ENCODE assay signal across 18 cellular contexts in the genomic region with DNA sequence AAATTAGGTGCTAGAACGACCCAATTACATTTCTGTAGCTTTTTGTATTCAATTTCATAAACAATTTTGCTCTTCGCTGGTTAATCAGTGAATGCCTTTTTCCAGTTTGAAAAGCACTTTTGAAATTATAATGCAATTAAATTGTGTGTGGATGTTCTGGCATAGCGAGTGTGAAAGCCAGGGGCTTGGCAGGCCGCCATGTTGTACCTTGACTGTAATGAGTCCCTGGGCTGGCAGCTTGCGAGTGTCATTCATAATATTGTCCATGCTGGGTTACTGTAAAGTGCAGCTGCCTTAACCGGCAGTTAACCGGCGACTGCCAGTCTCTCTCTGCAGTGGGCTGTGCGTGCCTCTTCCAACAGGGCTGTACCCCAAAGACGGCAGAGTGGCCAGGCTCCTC.
DNase-seq lines count a peak whose midpoint lies in the region; TF ChIP-seq lines count a peak whose summit lies in the region.
"Had no signal": no experiment of that assay in that cellular context is flagged by ENCODE, and none has a peak within 500 bp of the region (broad histone marks: within the 10 kb centered on the region; RNA-seq: fewer than 3 reads in every experiment).

No MANE protein-coding gene starts in this region.

- no CpG with 5 or more reads among the region's 10 CpGs for WGBS in mesendoderm (ENCODE audit: extremely low coverage, insufficient coverage, low lambda C conversion rate)
- WGBS in esophagus squamous epithelium, 2 donors: 86 to 93% methylated on average over 6 to 9 of the region's 10 CpGs

- H3K4me3 ChIP-seq in mesendoderm (ENCODE audit: low read length) (no peak overlapping the region), esophagus squamous epithelium (no peak overlapping the region)
- H3K4me3 ChIP-seq: BLaER1, hepatocyte, K562, SJCRH30, tibial artery had no signal

- H3K79me2 ChIP-seq in mesendoderm (ENCODE audit: control insufficient read depth, insufficient read depth, low read length): no peaks in the 10 kb centered on the region

- TF ChIP-seq CTCF in esophagus squamous epithelium (IDR thresholded peaks at IDR 0.05): no peak

- H2BK120ac ChIP-seq in mesendoderm (ENCODE audit: low read depth, low read length): no peak overlapping the region

- no peak overlapping the region for H3K56ac ChIP-seq in mesendoderm (ENCODE audit: low read length)

- H3K4me1 ChIP-seq in mesendoderm (ENCODE audit: control insufficient read depth, low read depth, low read length) (peaks cover 14% of the 10 kb centered on the region), esophagus squamous epithelium (peaks cover 0 to 20% (median 0%) of the 10 kb centered on the region in 3 donors)
- H3K4me1 ChIP-seq: SJCRH30 had no signal

- H3K4me2 ChIP-seq in mesendoderm (ENCODE audit: low read length): no peak overlapping the region
- H3K4me2 ChIP-seq: BLaER1, hepatocyte had no signal

- H3K9ac ChIP-seq in mesendoderm (ENCODE audit: low read length): no peak overlapping the region
- H3K9ac ChIP-seq: BLaER1 had no signal

- no peak overlapping the region for H4K8ac ChIP-seq in mesendoderm (ENCODE audit: low read depth, low read length)

- DNase-seq in NCI-H1417 (lab: John Stamatoyannopoulos, UW): peak; percentile 55 to 90 (median 83)
- no peak for DNase-seq in NCI-H1417 treated with DMSO at 0.1 percent for 48 hours (lab: John Stamatoyannopoulos, UW)
- DNase-seq in NCI-H1694 (lab: John Stamatoyannopoulos, UW): peak; percentile 96
- DNase-seq in NCI-H446 treated with DMSO at 0.1 percent for 48 hours (lab: John Stamatoyannopoulos, UW): peak; percentile 34
- DNase-seq in mesendoderm: no peak
- no peak for DNase-seq in effector CD8-positive, alpha-beta T cell (lab: John Stamatoyannopoulos, UW)
- no peak for DNase-seq in esophagus squamous epithelium (lab: John Stamatoyannopoulos, UW)
- DNase-seq in caudate nucleus (lab: John Stamatoyannopoulos, UW): no peak
- DNase-seq: 8988T; activated CD4-positive, alpha-beta T cell treated with anti-CD3 and anti-CD28 coated beads for 1 hour; activated CD8-positive, alpha-beta memory T cell treated with anti-CD3 and anti-CD28 coated beads, Interleukin-2, amount 10 ng/mL, durations not matched to agents 7 days and 5 days; effector memory CD8-positive, alpha-beta T cell; kidney; SJCRH30; tibial artery had no signal

- H3K79me1 ChIP-seq in mesendoderm (ENCODE audit: low read length): no peaks in the 10 kb centered on the region

- no peak for TF ChIP-seq POLR2A in esophagus squamous epithelium (IDR thresholded peaks at IDR 0.05)

- H3K4ac ChIP-seq in mesendoderm (ENCODE audit: low read depth, low read length): no peak overlapping the region

- H3K23ac ChIP-seq in mesendoderm (ENCODE audit: low read length): peak overlapping the region; percentile 17

- H2AK5ac ChIP-seq in mesendoderm (ENCODE audit: low read length): no peak overlapping the region

- H3K36me3 ChIP-seq in mesendoderm (ENCODE audit: control insufficient read depth, insufficient read depth, low read length) (no peaks in the 10 kb centered on the region), esophagus squamous epithelium (no peaks in the 10 kb centered on the region)
- H3K36me3 ChIP-seq: SJCRH30, tibial artery had no signal

- H3K27me3 ChIP-seq in mesendoderm (ENCODE audit: insufficient read depth, low read length, poor library complexity) (no peaks in the 10 kb centered on the region), esophagus squamous epithelium (no peaks in the 10 kb centered on the region)
- H3K27me3 ChIP-seq: BLaER1, hepatocyte, SJCRH30, tibial artery had no signal

- no peak overlapping the region for H2BK5ac ChIP-seq in mesendoderm (ENCODE audit: low read length)

- H3K18ac ChIP-seq in mesendoderm (ENCODE audit: low read length): no peak overlapping the region

- intact Hi-C loops in esophagus squamous epithelium (cut with DNase I): no loop called here

- no peak overlapping the region for H4K5ac ChIP-seq in mesendoderm (ENCODE audit: low read length)

- H3K27ac ChIP-seq in mesendoderm (ENCODE audit: low read depth, low read length) (no peak overlapping the region), esophagus squamous epithelium (no peak overlapping the region), caudate nucleus (ENCODE audit: low read depth, low read length) (no peak overlapping the region)
- H3K27ac ChIP-seq: hepatocyte, SJCRH30, tibial artery had no signal

- no peak overlapping the region for H2BK15ac ChIP-seq in mesendoderm (replicated peaks; ENCODE audit: low read depth)

- no peaks in the 10 kb centered on the region for H3K9me3 ChIP-seq in esophagus squamous epithelium
- H3K9me3 ChIP-seq: SJCRH30, tibial artery had no signal

Comparison
In these comparisons a context has a peak if more than half of its experiments do, and no peak if none do; other contexts are left out.
1. DNase-seq: peak in NCI-H1417 (3 of 3), NCI-H1694 (single experiment) and NCI-H446 treated with DMSO at 0.1 percent for 48 hours (single experiment); none in NCI-H1417 treated with DMSO at 0.1 percent for 48 hours (single experiment), mesendoderm (single experiment), effector CD8-positive, alpha-beta T cell (single experiment), esophagus squamous epithelium (single experiment) and caudate nucleus (0 of 61).